ENCODE assay signal across 14 cellular contexts in the genomic region with DNA sequence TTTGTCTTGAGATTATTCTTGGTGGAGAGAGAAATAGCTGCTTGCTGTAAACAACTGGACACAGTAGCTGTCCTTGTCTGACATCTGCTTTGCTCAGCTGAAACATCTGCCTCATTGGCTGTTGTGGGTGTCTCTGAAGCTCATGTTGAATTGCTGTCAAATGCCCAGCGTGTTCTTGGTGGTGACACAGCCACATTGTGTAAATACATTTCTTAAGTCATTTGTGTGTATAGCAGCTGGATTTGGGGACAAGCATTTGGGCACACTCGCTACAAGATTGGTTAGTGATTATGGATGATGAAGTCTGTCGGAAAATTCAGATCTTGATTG. TPM values are rescaled to one million over a fixed set of nuclear protein-coding genes. Genes with fewer than 3 reads are reported as not detected.
DNase-seq lines count a peak whose midpoint lies in the region; ATAC-seq lines count a peak whose summit lies in the region.
"Had no signal": no experiment of that assay in that cellular context is flagged by ENCODE, and none has a peak within 500 bp of the region (broad histone marks: within the 10 kb centered on the region; RNA-seq: fewer than 3 reads in every experiment).

No MANE protein-coding gene starts in this region.

- ATAC-seq in GM19463 (IDR thresholded peaks at IDR 0.05; ENCODE audit: unreplicated experiment): no peak
- ATAC-seq: left colon had no signal

- H3K9me3 ChIP-seq in BLaER1: peaks cover 5% of the 10 kb centered on the region; the same call in 1 of the 2 replicates
- H3K9me3 ChIP-seq in trophoblast cell (ENCODE audit: insufficient read depth, low read depth, low read length): no peaks in the 10 kb centered on the region
- H3K9me3 ChIP-seq: adrenal gland had no signal

- no peak overlapping the region for H3K4me3 ChIP-seq in BLaER1
- H3K4me3 ChIP-seq in trophoblast cell (ENCODE audit: low read depth, low read length): no peak overlapping the region
- H3K4me3 ChIP-seq: adrenal gland had no signal

- H2AFZ ChIP-seq in trophoblast cell (ENCODE audit: insufficient read depth, low read length, poor library complexity): no peak overlapping the region

- H2BK5ac ChIP-seq in trophoblast cell (ENCODE audit: low read depth, low read length, poor library complexity): no peak overlapping the region

- H3K27me3 ChIP-seq in BLaER1: no peaks in the 10 kb centered on the region
- no peaks in the 10 kb centered on the region for H3K27me3 ChIP-seq in trophoblast cell (ENCODE audit: insufficient read depth, low read length)
- H3K27me3 ChIP-seq: adrenal gland had no signal

- H3K14ac ChIP-seq in trophoblast cell (ENCODE audit: low read length): no peak overlapping the region

- no peak overlapping the region for H2AK5ac ChIP-seq in trophoblast cell (ENCODE audit: low read length)

- peaks cover 77% of the 10 kb centered on the region for H3K4me1 ChIP-seq in BLaER1
- no peaks in the 10 kb centered on the region for H3K4me1 ChIP-seq in trophoblast cell (ENCODE audit: control insufficient read depth in 1 of 2, insufficient read depth in 2 of 2, low read length in 2 of 2)

- H3K27ac ChIP-seq in BLaER1: no peak overlapping the region
- H3K27ac ChIP-seq in trophoblast cell (ENCODE audit: low read depth, low read length): no peak overlapping the region
- H3K27ac ChIP-seq: C4-2B, HL-60 had no signal

- no peak overlapping the region for H4K8ac ChIP-seq in trophoblast cell (ENCODE audit: low read depth, low read length)

- H2BK12ac ChIP-seq in trophoblast cell (ENCODE audit: low read length): no peak overlapping the region

- peak overlapping the region; percentile 18; the same call in 1 of the 2 replicates for H3K4me2 ChIP-seq in BLaER1
- no peak overlapping the region for H3K4me2 ChIP-seq in trophoblast cell (ENCODE audit: low read length)

- peaks cover 6% of the 10 kb centered on the region for H3K79me1 ChIP-seq in trophoblast cell (ENCODE audit: low read length)

- H4K20me1 ChIP-seq in BLaER1: peaks cover 36% of the 10 kb centered on the region; the same call in 1 of the 2 replicates

- peaks cover 14% of the 10 kb centered on the region for H3K36me3 ChIP-seq in BLaER1
- H3K36me3 ChIP-seq in trophoblast cell (ENCODE audit: control insufficient read depth in 1 of 2, insufficient read depth in 2 of 2, low read length in 2 of 2): no peaks in the 10 kb centered on the region
- H3K36me3 ChIP-seq: adrenal gland had no signal

- no peak overlapping the region for H4K91ac ChIP-seq in trophoblast cell (ENCODE audit: low read depth, low read length)

- peaks cover 2% of the 10 kb centered on the region for H3K79me2 ChIP-seq in trophoblast cell (ENCODE audit: control insufficient read depth, insufficient read depth, low read length, poor library complexity)

- WGBS in trophoblast cell (ENCODE audit: extremely low coverage, insufficient coverage, insufficient read length): no CpG with 5 or more reads among the region's 3 CpGs

- H3K23ac ChIP-seq in trophoblast cell (ENCODE audit: low read length): no peak overlapping the region

- DNase-seq in OCI-M1 (lab: John Stamatoyannopoulos, UW) (peak; percentile 8), globus pallidus (ENCODE audit: low spot score) (peak; percentile 71), trophoblast cell (peak; percentile 49 to 74), NCI-H1105 treated with DMSO at 0.1 percent for 48 hours (lab: John Stamatoyannopoulos, UW) (no peak), HCEC 1CT (no peak), NCI-H1436 (lab: John Stamatoyannopoulos, UW) (no peak)
- DNase-seq: left colon; NCI-H1417 treated with DMSO at 0.1 percent for 48 hours; NK-92 treated with Interleukin-12 subunit alpha and Interleukin-12 subunit beta, amount 100 ng/mL, for 24 hours had no signal

- H3K9ac ChIP-seq in BLaER1 (no peak overlapping the region), trophoblast cell (ENCODE audit: low read length) (no peak overlapping the region)

- no peak overlapping the region for H4K12ac ChIP-seq in trophoblast cell (ENCODE audit: low read depth, low read length)

- H3K4ac ChIP-seq in trophoblast cell (ENCODE audit: low read depth, low read length): no peak overlapping the region

- no peak overlapping the region for H3K18ac ChIP-seq in trophoblast cell (ENCODE audit: low read length)

- no peak overlapping the region for H2BK120ac ChIP-seq in trophoblast cell (ENCODE audit: insufficient read depth, low read length, poor library complexity)

RNA-seq across cellular contexts. Expression of gene FAM234A, which starts 5.3 kb away (rescaled TPM):
- polyA plus RNA-seq in trophoblast cell (2013): 67.1 and 68.6 TPM in 2 replicates

RNA-seq across cellular contexts. Expression of gene LUC7L, which starts 10.7 kb away (rescaled TPM):
- 62.4 and 68.6 TPM in 2 replicates for polyA plus RNA-seq in trophoblast cell (2013)

RNA-seq across cellular contexts. Expression of gene RGS11, which starts 35.8 kb away (rescaled TPM):
- 0.01 and 0.10 TPM in 2 replicates for polyA plus RNA-seq in trophoblast cell (2013)

RNA-seq across cellular contexts. Expression of gene ARHGDIG, which starts 40.5 kb away (rescaled TPM):
- 0.22 and 0.24 TPM in 2 replicates for polyA plus RNA-seq in trophoblast cell (2013)

RNA-seq across cellular contexts. Expression of gene PDIA2, which starts 43.1 kb away (rescaled TPM):
- 0.15 and 0.27 TPM in 2 replicates for polyA plus RNA-seq in trophoblast cell (2013)

Comparison
In these comparisons a context has a peak if more than half of its experiments do, and no peak if none do; other contexts are left out.
1. DNase-seq: peak in OCI-M1 (single experiment), globus pallidus (single experiment) and trophoblast cell (2 of 2); none in NCI-H1105 treated with DMSO at 0.1 percent for 48 hours (single experiment), HCEC 1CT (single experiment) and NCI-H1436 (single experiment).